20 cellular contexts compared by ENCODE assay signal in genomic region chr12:25202139-25202538, GRCh38. TPM values are rescaled to one million over a fixed set of nuclear protein-coding genes. Genes with fewer than 3 reads are reported as not detected.
A peak's percentile ranks its signal among the peaks of the same experiment; 100 is the strongest.
DNase-seq lines count a peak whose midpoint lies in the region; ATAC-seq, FAIRE-seq and TF ChIP-seq lines count a peak whose summit lies in the region.
"Had no signal": no experiment of that assay in that cellular context is flagged by ENCODE, and none has a peak within 500 bp of the region (broad histone marks: within the 10 kb centered on the region; RNA-seq: fewer than 3 reads in every experiment).

No MANE protein-coding gene starts in this region.

- H3K9me3 ChIP-seq in T-helper 17 cell (ENCODE audit: control insufficient read depth, low read length, poor library complexity, severe bottlenecking): no peaks in the 10 kb centered on the region
- H3K9me3 ChIP-seq in mesenchymal stem cell (ENCODE audit: control insufficient read depth, low read length): no peaks in the 10 kb centered on the region

- peaks cover 10% of the 10 kb centered on the region for H3K36me3 Mint-ChIP-seq in activated naive CD8-positive, alpha-beta T cell
- peaks cover 7% of the 10 kb centered on the region for H3K36me3 Mint-ChIP-seq in activated naive CD8-positive, alpha-beta T cell treated with anti-CD3 and anti-CD28 coated beads, Interleukin-2, amount 50 U/mL, for 24 hours (ENCODE audit: low read depth)
- peaks cover 3% of the 10 kb centered on the region for H3K36me3 Mint-ChIP-seq in T-helper 17 cell (ENCODE audit: low read depth)

- H3K18ac ChIP-seq in mesenchymal stem cell (ENCODE audit: low read depth in 1 of 2, low read length in 2 of 2): no peak overlapping the region

- H3K79me1 ChIP-seq in mesenchymal stem cell (replicated peaks; ENCODE audit: low read length, poor library complexity, severe bottlenecking): peaks cover 18% of the 10 kb centered on the region

- no peak overlapping the region for H2BK12ac ChIP-seq in mesenchymal stem cell (ENCODE audit: low read length in 2 of 2)

- H3K4me1 ChIP-seq in mesenchymal stem cell (ENCODE audit: control insufficient read depth, insufficient read depth, low read depth, low read length): peaks cover 2% of the 10 kb centered on the region

- TF ChIP-seq POLR2A in GM12891 (IDR thresholded peaks at IDR 0.05; ENCODE audit: low read depth, low read length): no peak

- 97% methylated on average over 2 of the region's 2 CpGs for WGBS in mesenchymal stem cell

- H3K4me3 Mint-ChIP-seq in activated naive CD8-positive, alpha-beta T cell: no peak overlapping the region
- H3K4me3 Mint-ChIP-seq in activated naive CD8-positive, alpha-beta T cell treated with anti-CD3 and anti-CD28 coated beads, Interleukin-2, amount 50 U/mL, for 24 hours: no peak overlapping the region
- no peak overlapping the region for H3K4me3 Mint-ChIP-seq in T-helper 17 cell
- H3K4me3 Mint-ChIP-seq: IgD-negative memory B cell had no signal

- H2AFZ ChIP-seq in mesenchymal stem cell (ENCODE audit: low read depth, low read length): no peak overlapping the region

- no peak for FAIRE-seq in GM12891 (lab: Jason Lieb, UNC)

- no peak overlapping the region for H2AK5ac ChIP-seq in mesenchymal stem cell (ENCODE audit: low read length, severe bottlenecking)

- no peak overlapping the region for H3K4me3 ChIP-seq in mesenchymal stem cell (ENCODE audit: insufficient read depth in 1 of 2, low read depth in 1 of 2, low read length in 2 of 2)

- H3K27me3 ChIP-seq in mesenchymal stem cell (ENCODE audit: control insufficient read depth in 1 of 2, insufficient read depth in 1 of 2, low read length in 2 of 2): no peaks in the 10 kb centered on the region

- ATAC-seq in activated naive CD8-positive, alpha-beta T cell treated with anti-CD3 and anti-CD28 coated beads, Interleukin-2, amount 50 U/mL, for 24 hours: no peak
- ATAC-seq in T-helper 17 cell (no peak), HG03175 (IDR thresholded peaks at IDR 0.05; ENCODE audit: unreplicated experiment) (no peak)

- H3K4me1 Mint-ChIP-seq in activated naive CD8-positive, alpha-beta T cell (ENCODE audit: low read depth): peaks cover 22% of the 10 kb centered on the region
- H3K4me1 Mint-ChIP-seq in activated naive CD8-positive, alpha-beta T cell treated with anti-CD3 and anti-CD28 coated beads, Interleukin-2, amount 50 U/mL, for 24 hours: peaks cover 2% of the 10 kb centered on the region
- peaks cover 13% of the 10 kb centered on the region for H3K4me1 Mint-ChIP-seq in T-helper 17 cell

- peaks cover 0 to 44% of the 10 kb centered on the region in 2 experiments for H3K36me3 ChIP-seq in mesenchymal stem cell (ENCODE audit: control insufficient read depth in 1 of 2, insufficient read depth in 2 of 2, low read depth in 1 of 2, low read length in 2 of 2)

- H3K27ac Mint-ChIP-seq in activated naive CD8-positive, alpha-beta T cell: peak overlapping the region; percentile 5
- H3K27ac Mint-ChIP-seq in activated naive CD8-positive, alpha-beta T cell treated with anti-CD3 and anti-CD28 coated beads, Interleukin-2, amount 50 U/mL, for 24 hours: no peak overlapping the region
- H3K27ac Mint-ChIP-seq in T-helper 17 cell: peak overlapping the region; percentile 68

- H3K4me2 ChIP-seq in mesenchymal stem cell (ENCODE audit: low read length, poor library complexity, severe bottlenecking): no peak overlapping the region

- H3K27ac ChIP-seq in mesenchymal stem cell (ENCODE audit: low read length, poor library complexity, severe bottlenecking): no peak overlapping the region
- H3K27ac ChIP-seq: HL-60 had no signal

- no peak overlapping the region for H3K23ac ChIP-seq in mesenchymal stem cell (ENCODE audit: low read length in 2 of 2)

- peak overlapping the region; percentile 37 for H4K8ac ChIP-seq in mesenchymal stem cell (ENCODE audit: low read length)

- DNase-seq in activated naive CD8-positive, alpha-beta T cell treated with anti-CD3 and anti-CD28 coated beads, Interleukin-2, amount 50 U/mL, for 24 hours: no peak
- DNase-seq in T-helper 17 cell: no peak
- DNase-seq in mesenchymal stem cell: no peak
- DNase-seq in NCI-H510A (lab: John Stamatoyannopoulos, UW): no peak
- no peak for DNase-seq in GM12891 (ENCODE audit: insufficient read length, low spot score)
- no peak for DNase-seq in ecto neural progenitor cell (ENCODE audit: low spot score)
- DNase-seq: DMS153, EL, HCEC 1CT, Kasumi-1, NCI-H1105, NCI-H1694, NCI-H2107, NCI-H226, NCI-H526 treated with DMSO at 0.1 percent for 48 hours, SHP77 had no signal

- H3K9me3 Mint-ChIP-seq in activated naive CD8-positive, alpha-beta T cell (ENCODE audit: low read depth): no peaks in the 10 kb centered on the region
- no peaks in the 10 kb centered on the region for H3K9me3 Mint-ChIP-seq in activated naive CD8-positive, alpha-beta T cell treated with anti-CD3 and anti-CD28 coated beads, Interleukin-2, amount 50 U/mL, for 24 hours
- H3K9me3 Mint-ChIP-seq: IgD-negative memory B cell had no signal

- no peak overlapping the region for H3K14ac ChIP-seq in mesenchymal stem cell (ENCODE audit: low read length in 2 of 2)

- no peak overlapping the region for H3K4ac ChIP-seq in mesenchymal stem cell (ENCODE audit: low read depth in 1 of 2, low read length in 2 of 2)

- H2BK120ac ChIP-seq in mesenchymal stem cell (ENCODE audit: low read depth, low read length): no peak overlapping the region

- H3K27me3 Mint-ChIP-seq in activated naive CD8-positive, alpha-beta T cell: no peaks in the 10 kb centered on the region
- no peaks in the 10 kb centered on the region for H3K27me3 Mint-ChIP-seq in activated naive CD8-positive, alpha-beta T cell treated with anti-CD3 and anti-CD28 coated beads, Interleukin-2, amount 50 U/mL, for 24 hours
- H3K27me3 Mint-ChIP-seq in T-helper 17 cell: no peaks in the 10 kb centered on the region
- H3K27me3 Mint-ChIP-seq: IgD-negative memory B cell had no signal

- no peak overlapping the region for H4K91ac ChIP-seq in mesenchymal stem cell (ENCODE audit: low read length)

- H2BK5ac ChIP-seq in mesenchymal stem cell (ENCODE audit: low read depth, low read length, poor library complexity, severe bottlenecking): no peak overlapping the region

- no peak overlapping the region for H2BK15ac ChIP-seq in mesenchymal stem cell (ENCODE audit: low read depth, poor library complexity, severe bottlenecking)

- no peak overlapping the region for H3K9ac ChIP-seq in mesenchymal stem cell (ENCODE audit: low read length)

TF ChIP-seq in GM12891, 5 proteins besides CTCF, POLR2A, EP300 and RAD21:
- no peak for TF ChIP-seq POLR2AphosphoS5 (IDR thresholded peaks at IDR 0.05; ENCODE audit: low read depth, low read length)
- TF ChIP-seq SPI1 (IDR thresholded peaks at IDR 0.05; ENCODE audit: low read depth, low read length): no peak
- no peak for TF ChIP-seq TAF1 (IDR thresholded peaks at IDR 0.05; ENCODE audit: low read depth, low read length)
- TF ChIP-seq POU2F2 (IDR thresholded peaks at IDR 0.05; ENCODE audit: low read depth, low read length): no peak
- TF ChIP-seq PAX5 (IDR thresholded peaks at IDR 0.05; ENCODE audit: insufficient read depth, low read length, severe bottlenecking): no peak

RNA-seq across cellular contexts. Expression of gene ETFRF1, which starts 7.1 kb away (rescaled TPM):
- total RNA-seq in T-helper 17 cell: 10 to 100 TPM; 23.2 to 28.5 TPM
- polyA plus RNA-seq in mesenchymal stem cell (2013, experiment 1 of 2): 26.2 TPM
- polyA plus RNA-seq in mesenchymal stem cell (2013, experiment 2 of 2): 26.9 TPM
- polyA plus RNA-seq in GM12891 (2012; ENCODE audit: low read depth, missing spikeins): 12.3 TPM

RNA-seq across cellular contexts. Expression of gene DNAI7, which starts 7.2 kb away (rescaled TPM):
- total RNA-seq in T-helper 17 cell: 1 to 10 TPM in 1 of 2 donors, under 1 TPM in 1; 0.72 to 1.1 TPM
- not detected for polyA plus RNA-seq in mesenchymal stem cell (2013, experiment 1 of 2)
- 0.04 TPM for polyA plus RNA-seq in mesenchymal stem cell (2013, experiment 2 of 2)
- 0.05 TPM for polyA plus RNA-seq in GM12891 (2012; ENCODE audit: low read depth, missing spikeins)
- polyA plus RNA-seq: IgD-negative memory B cell had no signal

RNA-seq across cellular contexts. Expression of gene KRAS, which starts 48.6 kb away (rescaled TPM):
- total RNA-seq in T-helper 17 cell: 10 to 100 TPM; 26.4 to 32.3 TPM
- polyA plus RNA-seq in mesenchymal stem cell (2013, experiment 1 of 2): 26.5 TPM
- polyA plus RNA-seq in mesenchymal stem cell (2013, experiment 2 of 2): 26.4 TPM
- polyA plus RNA-seq in GM12891 (2012; ENCODE audit: low read depth, missing spikeins): 2.0 TPM
